Comparison of ENCODE assay signal across 10 cellular contexts in the genomic region with DNA sequence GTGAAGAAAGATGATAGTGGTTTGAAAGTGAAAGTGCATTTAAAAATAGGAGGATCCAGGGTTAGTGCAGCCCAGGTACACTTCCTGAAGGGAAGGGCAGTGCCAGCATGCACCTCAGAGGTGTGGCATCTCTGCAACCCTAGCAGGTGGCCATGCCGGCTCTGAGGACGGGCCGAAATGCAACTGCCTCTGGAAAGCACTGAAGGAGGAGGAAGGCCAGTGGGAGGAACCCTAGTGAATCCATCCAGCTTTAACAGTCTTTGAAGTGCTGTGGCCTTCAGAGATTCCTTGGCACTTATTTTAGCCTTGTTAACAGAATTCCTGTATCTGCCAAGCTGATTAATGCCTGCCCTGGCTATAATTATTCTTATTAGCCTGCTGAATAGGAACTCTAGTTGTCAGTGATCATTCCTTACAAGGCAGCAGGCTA. TPM values are rescaled to one million over a fixed set of nuclear protein-coding genes. Genes with fewer than 3 reads are reported as not detected.
DNase-seq lines count a peak whose midpoint lies in the region; ATAC-seq and TF ChIP-seq lines count a peak whose summit lies in the region.
"Had no signal": no experiment of that assay in that cellular context is flagged by ENCODE, and none has a peak within 500 bp of the region (broad histone marks: within the 10 kb centered on the region; RNA-seq: fewer than 3 reads in every experiment).

No MANE protein-coding gene starts in this region.

- H3K4me3 ChIP-seq in mucosa of rectum (ENCODE audit: low read length in 2 of 2) (peak overlapping the region; percentile 42 to 46), thyroid gland (replicated peaks in 1 of 3) (no peak overlapping the region)
- H3K4me3 ChIP-seq: SJSA1 had no signal

- H3K27me3 ChIP-seq in mucosa of rectum (ENCODE audit: control insufficient read depth in 2 of 2, insufficient read depth in 2 of 2, low read length in 2 of 2) (no peaks in the 10 kb centered on the region), thyroid gland (no peaks in the 10 kb centered on the region)

- ATAC-seq in activated T-cell treated with anti-CD3 and anti-CD28 coated beads, Interleukin-2, amount 50 U/mL, for 4 hours = no peak
- ATAC-seq in HG03460 (IDR thresholded peaks at IDR 0.05; ENCODE audit: unreplicated experiment) = no peak

- H3K27ac ChIP-seq in epithelial cell of prostate = peak overlapping the region; percentile 7
- peak overlapping the region; percentile 44 to 79 for H3K27ac ChIP-seq in mucosa of rectum (ENCODE audit: low read depth in 2 of 2, low read length in 2 of 2)
- peak overlapping the region in 1 of 3 donors; percentile 4 for H3K27ac ChIP-seq in thyroid gland
- no peak overlapping the region for H3K27ac ChIP-seq in caudate nucleus (ENCODE audit: low read depth, low read length)
- H3K27ac ChIP-seq: SJSA1 had no signal

- peak overlapping the region in 1 of 2 donors; percentile 41 for H3K9ac ChIP-seq in mucosa of rectum (ENCODE audit: low read depth in 1 of 2, low read length in 2 of 2)

- WGBS in thyroid gland, 2 donors = 16 to 36% methylated on average over 3 of the region's 3 CpGs

- no peaks in the 10 kb centered on the region for H3K36me3 ChIP-seq in mucosa of rectum (ENCODE audit: control insufficient read depth in 2 of 2, insufficient read depth in 2 of 2, low read length in 2 of 2)
- no peaks in the 10 kb centered on the region for H3K36me3 ChIP-seq in thyroid gland
- H3K36me3 ChIP-seq: SJSA1 had no signal

- intact Hi-C loops in thyroid gland (cut with DNase I) = no loop called here

- H3K9me3 ChIP-seq in mucosa of rectum (ENCODE audit: control insufficient read depth in 2 of 2, low read length in 2 of 2) (no peaks in the 10 kb centered on the region), thyroid gland (no peaks in the 10 kb centered on the region)
- H3K9me3 ChIP-seq: SJSA1 had no signal

- H3K4me1 ChIP-seq in mucosa of rectum (ENCODE audit: control insufficient read depth in 2 of 2, insufficient read depth in 2 of 2, low read length in 2 of 2) (peaks cover 17 to 66% of the 10 kb centered on the region in 2 donors), thyroid gland (peaks cover 19 to 30% of the 10 kb centered on the region in 2 donors)

- TF ChIP-seq POLR2A in thyroid gland (IDR thresholded peaks at IDR 0.05) = no peak

- peaks cover 9% of the 10 kb centered on the region for H3K4me1 Mint-ChIP-seq in activated T-cell treated with anti-CD3 and anti-CD28 coated beads, Interleukin-2, amount 50 U/mL, for 4 hours (ENCODE audit: low read depth)

- H3K27me3 Mint-ChIP-seq in activated T-cell treated with anti-CD3 and anti-CD28 coated beads, Interleukin-2, amount 50 U/mL, for 4 hours (ENCODE audit: low read depth) = no peaks in the 10 kb centered on the region

- H3K9me3 Mint-ChIP-seq in activated T-cell treated with anti-CD3 and anti-CD28 coated beads, Interleukin-2, amount 50 U/mL, for 4 hours = no peaks in the 10 kb centered on the region

- peak overlapping the region; percentile 34 for H3K4me3 Mint-ChIP-seq in activated T-cell treated with anti-CD3 and anti-CD28 coated beads, Interleukin-2, amount 50 U/mL, for 4 hours

- TF ChIP-seq CTCF in thyroid gland (IDR thresholded peaks at IDR 0.05) = no peak

- no peaks in the 10 kb centered on the region for H3K36me3 Mint-ChIP-seq in activated T-cell treated with anti-CD3 and anti-CD28 coated beads, Interleukin-2, amount 50 U/mL, for 4 hours (ENCODE audit: insufficient read depth)

- no peak for DNase-seq in activated T-cell treated with anti-CD3 and anti-CD28 coated beads, Interleukin-2, amount 50 U/mL, for 4 hours
- DNase-seq in activated T-cell treated with anti-CD3 and anti-CD28 coated beads, Interleukin-2, amount 50 U/mL, for 48 hours = no peak
- DNase-seq in epithelial cell of prostate (ENCODE audit: low read depth, low spot score) (no peak), thyroid gland (peak; percentile 47 to 51), EL (no peak), caudate nucleus (lab: John Stamatoyannopoulos, UW) (no peak)
- DNase-seq: activated CD4-positive, CD25-positive, alpha-beta regulatory T cell had no signal

RNA-seq across cellular contexts. Expression of a gene that starts 5.5 kb away (rescaled TPM):
- 10 to 100 TPM in 2 of 3 donors, 1 to 10 TPM in 1; 10.0 to 17.0 (median 15.5) TPM for total RNA-seq in activated T-cell treated with anti-CD3 and anti-CD28 coated beads, Interleukin-2, amount 50 U/mL, for 4 hours
- 10 to 100 TPM; 18.7 to 38.7 (median 27.6) TPM for total RNA-seq in thyroid gland

Comparison
In these comparisons a context has a peak if more than half of its experiments do, and no peak if none do; other contexts are left out.
1. DNase-seq: peak in thyroid gland (2 of 2); none in activated T-cell treated with anti-CD3 and anti-CD28 coated beads, Interleukin-2, amount 50 U/mL, for 4 hours (single experiment), activated T-cell treated with anti-CD3 and anti-CD28 coated beads, Interleukin-2, amount 50 U/mL, for 48 hours (0 of 2), epithelial cell of prostate (single experiment), EL (single experiment) and caudate nucleus (0 of 61).
2. H3K4me3 ChIP-seq: peak in mucosa of rectum (2 of 2); none in thyroid gland (0 of 3).